22 cellular contexts compared by ENCODE assay signal in genomic region chr2:7281802-7282201, GRCh38.
"Had no signal": no experiment of that assay in that cellular context is flagged by ENCODE, and none has a peak within 500 bp of the region (broad histone marks: within the 10 kb centered on the region; RNA-seq: fewer than 3 reads in every experiment).

No MANE protein-coding gene starts in this region.

- H3K4me1 Mint-ChIP-seq: activated B cell treated with CpG ODN at 0.5 μM for 24 hours; activated CD4-positive, alpha-beta T cell treated with anti-CD3 and anti-CD28 coated beads for 36 hours; activated naive CD4-positive, alpha-beta T cell treated with anti-CD3 and anti-CD28 coated beads, Interleukin-2, amount 10 ng/mL, durations not matched to agents 7 days and 5 days; endodermal cell had no signal

- H3K27me3 Mint-ChIP-seq: activated naive CD4-positive, alpha-beta T cell treated with anti-CD3 and anti-CD28 coated beads, Interleukin-2, amount 10 ng/mL, durations not matched to agents 7 days and 5 days had no signal

- H3K27ac Mint-ChIP-seq: activated B cell treated with CpG ODN at 0.5 μM for 24 hours; activated CD4-positive, alpha-beta T cell treated with anti-CD3 and anti-CD28 coated beads for 36 hours; activated naive CD4-positive, alpha-beta T cell treated with anti-CD3 and anti-CD28 coated beads, Interleukin-2, amount 10 ng/mL, durations not matched to agents 7 days and 5 days; endodermal cell had no signal

- ATAC-seq: activated CD4-positive, alpha-beta T cell treated with anti-CD3 and anti-CD28 coated beads for 36 hours; gastroesophageal sphincter; left cardiac atrium; mucosa of descending colon had no signal

- H3K36me3 Mint-ChIP-seq: activated naive CD4-positive, alpha-beta T cell treated with anti-CD3 and anti-CD28 coated beads, Interleukin-2, amount 10 ng/mL, durations not matched to agents 7 days and 5 days had no signal

- DNase-seq: activated B cell treated with CpG ODN at 0.5 μM for 24 hours; activated CD4-positive, alpha-beta T cell treated with anti-CD3 and anti-CD28 coated beads for 36 hours; activated CD4-positive, alpha-beta T cell treated with anti-CD3 and anti-CD28 coated beads, Interleukin-2, amount 50 U/mL, for 4 hours; activated CD8-positive, alpha-beta memory T cell treated with anti-CD3 and anti-CD28 coated beads for 24 hours; activated CD8-positive, alpha-beta memory T cell treated with anti-CD3 and anti-CD28 coated beads, Interleukin-2, amount 50 U/mL, for 48 hours; activated effector memory CD4-positive, alpha-beta T cell treated with Interleukin-2 at 50 U/mL for 16 hours; activated naive CD4-positive, alpha-beta T cell treated with anti-CD3 and anti-CD28 coated beads, Interleukin-2, amount 10 ng/mL, durations not matched to agents 7 days and 5 days; activated T-cell treated with anti-CD3 and anti-CD28 coated beads, Interleukin-2, amount 50 U/mL, for 48 hours; cortex of kidney; endodermal cell; hypothalamus; left cardiac atrium; mesenchymal stem cell; mucosa of descending colon; nephron progenitor cell; nucleus accumbens; sigmoid colon; stimulated activated CD4-positive, alpha-beta T cell treated with anti-CD3 and anti-CD28 coated beads, Interleukin-15, amount 100 ng/mL, for 24 hours; stimulated activated naive CD4-positive, alpha-beta T cell; testis; trophoblast cell had no signal

- H3K9me3 Mint-ChIP-seq: activated B cell treated with CpG ODN at 0.5 μM for 24 hours; activated naive CD4-positive, alpha-beta T cell treated with anti-CD3 and anti-CD28 coated beads, Interleukin-2, amount 10 ng/mL, durations not matched to agents 7 days and 5 days; endodermal cell; nephron progenitor cell had no signal

- H3K4me3 Mint-ChIP-seq: activated B cell treated with CpG ODN at 0.5 μM for 24 hours; activated CD4-positive, alpha-beta T cell treated with anti-CD3 and anti-CD28 coated beads for 36 hours; activated naive CD4-positive, alpha-beta T cell treated with anti-CD3 and anti-CD28 coated beads, Interleukin-2, amount 10 ng/mL, durations not matched to agents 7 days and 5 days; endodermal cell; nephron progenitor cell had no signal
